Comparison of ENCODE assay signal across 9 cellular contexts in genomic region chr7:101941481-101942383, GRCh38.
DNase-seq lines count a peak whose midpoint lies in the region; ATAC-seq and TF ChIP-seq lines count a peak whose summit lies in the region.
"Had no signal": no experiment of that assay in that cellular context is flagged by ENCODE, and none has a peak within 500 bp of the region (broad histone marks: within the 10 kb centered on the region; RNA-seq: fewer than 3 reads in every experiment).

No MANE protein-coding gene starts in this region.

- no peak for TF ChIP-seq POLR2A in gastrocnemius medialis (IDR thresholded peaks at IDR 0.05)

- no peak overlapping the region for H3K27ac Mint-ChIP-seq in stimulated activated effector memory CD8-positive, alpha-beta T cell treated with anti-CD3 and anti-CD28 coated beads, Interleukin-12 subunit alpha, Interleukin-12 subunit beta, amount 100 ng/mL, for 72 hours
- H3K27ac Mint-ChIP-seq: T-helper 1 cell treated with Interleukin-12 subunit alpha and Interleukin-12 subunit beta and Interleukin-4 antibody, amounts not matched to agents 30 μg/mL and 1 μg/mL, for 36 hours had no signal

- H3K27ac ChIP-seq in SJSA1 (peak overlapping the region; percentile 24), gastrocnemius medialis (peak overlapping the region; percentile 67 to 93 (median 74))

- H3K9me3 Mint-ChIP-seq in stimulated activated effector memory CD8-positive, alpha-beta T cell treated with anti-CD3 and anti-CD28 coated beads, Interleukin-12 subunit alpha, Interleukin-12 subunit beta, amount 100 ng/mL, for 72 hours, result no peaks in the 10 kb centered on the region
- H3K9me3 Mint-ChIP-seq: T-helper 1 cell treated with Interleukin-12 subunit alpha and Interleukin-12 subunit beta and Interleukin-4 antibody, amounts not matched to agents 30 μg/mL and 1 μg/mL, for 36 hours had no signal

- H3K9me3 ChIP-seq in SJSA1 (replicated peaks) (no peaks in the 10 kb centered on the region), gastrocnemius medialis (no peaks in the 10 kb centered on the region)

- no peak for TF ChIP-seq CTCF in gastrocnemius medialis (IDR thresholded peaks at IDR 0.05 in 4 of 5, conservative IDR thresholded peaks at IDR 0.05 in 1 of 5)

- H3K27me3 ChIP-seq in SJSA1 (replicated peaks) (no peaks in the 10 kb centered on the region), gastrocnemius medialis (no peaks in the 10 kb centered on the region)

- no peak overlapping the region for H3K4me3 ChIP-seq in SJSA1
- H3K4me3 ChIP-seq in gastrocnemius medialis, result no peak overlapping the region

- ATAC-seq in gastrocnemius medialis, result peak; percentile 82 to 88
- no peak for ATAC-seq in stimulated activated effector memory CD8-positive, alpha-beta T cell treated with anti-CD3 and anti-CD28 coated beads, Interleukin-12 subunit alpha, Interleukin-12 subunit beta, amount 100 ng/mL, for 72 hours

- in situ Hi-C loops in gastrocnemius medialis (cut with MboI; ENCODE audit: low sequenced_read_pairs in 4 of 4), result no loop called here

- no peak overlapping the region for H3K4me3 Mint-ChIP-seq in stimulated activated effector memory CD8-positive, alpha-beta T cell treated with anti-CD3 and anti-CD28 coated beads, Interleukin-12 subunit alpha, Interleukin-12 subunit beta, amount 100 ng/mL, for 72 hours
- H3K4me3 Mint-ChIP-seq: T-helper 1 cell treated with Interleukin-12 subunit alpha and Interleukin-12 subunit beta and Interleukin-4 antibody, amounts not matched to agents 30 μg/mL and 1 μg/mL, for 36 hours had no signal

- H3K36me3 ChIP-seq in SJSA1, result no peaks in the 10 kb centered on the region; the same call in 1 of the 2 replicates
- no peaks in the 10 kb centered on the region for H3K36me3 ChIP-seq in gastrocnemius medialis

- intact Hi-C loops in gastrocnemius medialis (cut with DNase I; ENCODE audit: low total_unique reads), result no loop called here

- H3K4me1 ChIP-seq in SJSA1 (replicated peaks) (peaks cover 41% of the 10 kb centered on the region), gastrocnemius medialis (peaks cover 72 to 73% of the 10 kb centered on the region in 2 donors)

- DNase-seq in GM04504 (ENCODE audit: low read depth), result peak; percentile 56
- peak in 1 of 2 experiments; percentile 62 for DNase-seq in SJSA1 (ENCODE audit: low read depth in 1 of 2, low spot score in 2 of 2)
- peak; percentile 69 for DNase-seq in glomerular visceral epithelial cell (ENCODE audit: extremely low spot score)
- DNase-seq in gastrocnemius medialis, result peak; percentile 69 to 84
- DNase-seq in Kasumi-1 (lab: John Stamatoyannopoulos, UW), result no peak
- DNase-seq in activated T-cell treated with anti-CD3 and anti-CD28 coated beads for 4 hours, result no peak
- DNase-seq in NCI-H526 treated with DMSO at 0.1 percent for 48 hours (lab: John Stamatoyannopoulos, UW), result no peak
- DNase-seq in stimulated activated effector memory CD8-positive, alpha-beta T cell treated with anti-CD3 and anti-CD28 coated beads, Interleukin-12 subunit alpha, Interleukin-12 subunit beta, amount 100 ng/mL, for 72 hours (ENCODE audit: low spot score in 2 of 2), result no peak

- H3K4me1 Mint-ChIP-seq in stimulated activated effector memory CD8-positive, alpha-beta T cell treated with anti-CD3 and anti-CD28 coated beads, Interleukin-12 subunit alpha, Interleukin-12 subunit beta, amount 100 ng/mL, for 72 hours, result peaks cover 10% of the 10 kb centered on the region

- H3K36me3 Mint-ChIP-seq in stimulated activated effector memory CD8-positive, alpha-beta T cell treated with anti-CD3 and anti-CD28 coated beads, Interleukin-12 subunit alpha, Interleukin-12 subunit beta, amount 100 ng/mL, for 72 hours, result no peaks in the 10 kb centered on the region

Comparison
In these comparisons a context has a peak if more than half of its experiments do, and no peak if none do; other contexts are left out.
1. DNase-seq: peak in GM04504 (single experiment), glomerular visceral epithelial cell (single experiment) and gastrocnemius medialis (2 of 2); none in Kasumi-1 (0 of 2), activated T-cell treated with anti-CD3 and anti-CD28 coated beads for 4 hours (single experiment), NCI-H526 treated with DMSO at 0.1 percent for 48 hours (single experiment) and stimulated activated effector memory CD8-positive, alpha-beta T cell treated with anti-CD3 and anti-CD28 coated beads, Interleukin-12 subunit alpha, Interleukin-12 subunit beta, amount 100 ng/mL, for 72 hours (0 of 2).